9 cellular contexts compared by ENCODE assay signal in genomic region chr19:45878043-45878794, GRCh38. TPM values are rescaled to one million over a fixed set of nuclear protein-coding genes. Genes with fewer than 3 reads are reported as not detected.
DNase-seq lines count a peak whose midpoint lies in the region; ATAC-seq and TF ChIP-seq lines count a peak whose summit lies in the region.
"Had no signal": no experiment of that assay in that cellular context is flagged by ENCODE, and none has a peak within 500 bp of the region (broad histone marks: within the 10 kb centered on the region; RNA-seq: fewer than 3 reads in every experiment).

No MANE protein-coding gene starts in this region.

- H3K36me3 ChIP-seq in stomach, result no peaks in the 10 kb centered on the region

- no peak overlapping the region for H3K27ac Mint-ChIP-seq in activated CD8-positive, alpha-beta T cell treated with anti-CD3 and anti-CD28 coated beads for 36 hours
- no peak overlapping the region for H3K27ac Mint-ChIP-seq in activated CD8-positive, alpha-beta T cell treated with anti-CD3 and anti-CD28 coated beads, Interleukin-2, amount 10 ng/mL, durations not matched to agents 7 days and 5 days
- H3K27ac Mint-ChIP-seq in immature natural killer cell, result no peak overlapping the region

- H3K36me3 Mint-ChIP-seq in activated CD8-positive, alpha-beta T cell treated with anti-CD3 and anti-CD28 coated beads for 36 hours (ENCODE audit: low read depth), result peaks cover 1% of the 10 kb centered on the region
- no peaks in the 10 kb centered on the region for H3K36me3 Mint-ChIP-seq in activated CD8-positive, alpha-beta T cell treated with anti-CD3 and anti-CD28 coated beads, Interleukin-2, amount 10 ng/mL, durations not matched to agents 7 days and 5 days (ENCODE audit: low read depth)
- H3K36me3 Mint-ChIP-seq in immature natural killer cell, result peaks cover 0 to 6% (median 5%) of the 10 kb centered on the region in 3 donors

- intact Hi-C loops in activated CD8-positive, alpha-beta T cell treated with anti-CD3 and anti-CD28 coated beads for 36 hours (cut with micrococcal nuclease), result no loop called here
- intact Hi-C loops in stomach (cut with DNase I; ENCODE audit: low total_unique reads), result no loop called here

- H3K4me1 Mint-ChIP-seq in activated CD8-positive, alpha-beta T cell treated with anti-CD3 and anti-CD28 coated beads for 36 hours (ENCODE audit: low read depth), result peaks cover 25% of the 10 kb centered on the region
- peaks cover 25% of the 10 kb centered on the region for H3K4me1 Mint-ChIP-seq in activated CD8-positive, alpha-beta T cell treated with anti-CD3 and anti-CD28 coated beads, Interleukin-2, amount 10 ng/mL, durations not matched to agents 7 days and 5 days (ENCODE audit: low read depth)
- H3K4me1 Mint-ChIP-seq in immature natural killer cell, result peaks cover 12 to 16% of the 10 kb centered on the region in 2 donors

- no peaks in the 10 kb centered on the region for H3K9me3 Mint-ChIP-seq in activated CD8-positive, alpha-beta T cell treated with anti-CD3 and anti-CD28 coated beads for 36 hours
- no peaks in the 10 kb centered on the region for H3K9me3 Mint-ChIP-seq in activated CD8-positive, alpha-beta T cell treated with anti-CD3 and anti-CD28 coated beads, Interleukin-2, amount 10 ng/mL, durations not matched to agents 7 days and 5 days (ENCODE audit: insufficient read depth)
- H3K9me3 Mint-ChIP-seq in immature natural killer cell, result no peaks in the 10 kb centered on the region

- peak; percentile 56 for DNase-seq in activated CD8-positive, alpha-beta T cell treated with anti-CD3 and anti-CD28 coated beads for 36 hours
- DNase-seq in activated CD8-positive, alpha-beta T cell treated with anti-CD3 and anti-CD28 coated beads, Interleukin-2, amount 10 ng/mL, durations not matched to agents 7 days and 5 days, result no peak
- DNase-seq in immature natural killer cell (no peak), stomach (peak; percentile 93), NCI-H446 treated with DMSO at 0.1 percent for 48 hours (lab: John Stamatoyannopoulos, UW) (no peak)
- DNase-seq: effector memory CD4-positive, alpha-beta T cell; NCI-H446 had no signal

- WGBS in stomach, 5 donors, result 33 to 48% (median 42%) methylated on average over 11 of the region's 11 CpGs

- no peaks in the 10 kb centered on the region for H3K9me3 ChIP-seq in stomach

- peak overlapping the region in 1 of 4 donors; percentile 0 for H3K4me3 ChIP-seq in stomach

- H3K27me3 Mint-ChIP-seq in activated CD8-positive, alpha-beta T cell treated with anti-CD3 and anti-CD28 coated beads for 36 hours, result peaks cover 20% of the 10 kb centered on the region
- peaks cover 34% of the 10 kb centered on the region for H3K27me3 Mint-ChIP-seq in activated CD8-positive, alpha-beta T cell treated with anti-CD3 and anti-CD28 coated beads, Interleukin-2, amount 10 ng/mL, durations not matched to agents 7 days and 5 days (ENCODE audit: low read depth)
- H3K27me3 Mint-ChIP-seq in immature natural killer cell (ENCODE audit: low read depth in 3 of 3), result peaks cover 0 to 14% (median 8%) of the 10 kb centered on the region in 3 donors

- peak; percentile 81 for ATAC-seq in activated CD8-positive, alpha-beta T cell treated with anti-CD3 and anti-CD28 coated beads for 36 hours
- no peak for ATAC-seq in activated CD8-positive, alpha-beta T cell treated with anti-CD3 and anti-CD28 coated beads, Interleukin-2, amount 10 ng/mL, durations not matched to agents 7 days and 5 days
- ATAC-seq in HG03095 (IDR thresholded peaks at IDR 0.05; ENCODE audit: unreplicated experiment), result no peak
- ATAC-seq: SK-N-SH treated with all-trans-retinoic acid at 6 μM for 48 hours had no signal

- POLR2A ChIA-PET in activated CD8-positive, alpha-beta T cell treated with anti-CD3 and anti-CD28 coated beads for 36 hours (lab: Charles Lee), result no interaction called here
- POLR2A ChIA-PET in activated CD8-positive, alpha-beta T cell treated with anti-CD3 and anti-CD28 coated beads, Interleukin-2, amount 10 ng/mL, durations not matched to agents 7 days and 5 days (lab: Charles Lee), result interaction anchor here (0.7 kb wide), 1 partner anchor 167 kb away, joined by 3 read pairs; no protein-coding TSS in a partner anchor

- no peak for TF ChIP-seq POLR2A in stomach (IDR thresholded peaks at IDR 0.05)

- peaks cover 74 to 99% (median 91%) of the 10 kb centered on the region in 4 donors for H3K4me1 ChIP-seq in stomach

- TF ChIP-seq CTCF in activated CD8-positive, alpha-beta T cell treated with anti-CD3 and anti-CD28 coated beads for 36 hours (IDR thresholded peaks at IDR 0.05), result no peak
- no peak for TF ChIP-seq CTCF in stomach (IDR thresholded peaks at IDR 0.05)

- CTCF ChIA-PET in activated CD8-positive, alpha-beta T cell treated with anti-CD3 and anti-CD28 coated beads for 36 hours (lab: Charles Lee), result interaction anchor here (1.7 to 10.1 kb wide), 2 partner anchors 13 to 61 kb away, joined by 6 to 100 read pairs; partner anchors contain the start of genes FOXA3 and SYMPK
- CTCF ChIA-PET in activated CD8-positive, alpha-beta T cell treated with anti-CD3 and anti-CD28 coated beads, Interleukin-2, amount 10 ng/mL, durations not matched to agents 7 days and 5 days (lab: Charles Lee), result interaction anchor here (2.4 to 3.0 kb wide), 3 partner anchors 14 to 108 kb away, joined by 8 to 13 read pairs (median 8); partner anchors contain the start of genes FOXA3, SIX5 and SYMPK

- peaks cover 0 to 30% (median 0%) of the 10 kb centered on the region in 3 donors for H3K27me3 ChIP-seq in stomach

- no peak overlapping the region for H3K4me3 Mint-ChIP-seq in activated CD8-positive, alpha-beta T cell treated with anti-CD3 and anti-CD28 coated beads for 36 hours
- H3K4me3 Mint-ChIP-seq in activated CD8-positive, alpha-beta T cell treated with anti-CD3 and anti-CD28 coated beads, Interleukin-2, amount 10 ng/mL, durations not matched to agents 7 days and 5 days, result no peak overlapping the region
- H3K4me3 Mint-ChIP-seq in immature natural killer cell, result peak overlapping the region in 4 of 5 donors; percentile 3 to 36 (median 19)

- TF ChIP-seq EP300 in stomach (IDR thresholded peaks at IDR 0.05), result no peak

- peak overlapping the region; percentile 90 to 96 (median 93) for H3K27ac ChIP-seq in stomach

RNA-seq across cellular contexts. Expression of gene IRF2BP1, which starts 7.7 kb away (rescaled TPM):
- 10 to 100 TPM; 15.3 to 17.2 TPM for total RNA-seq in activated CD8-positive, alpha-beta T cell treated with anti-CD3 and anti-CD28 coated beads for 36 hours
- 10 to 100 TPM; 18.0 to 19.1 TPM for total RNA-seq in activated CD8-positive, alpha-beta T cell treated with anti-CD3 and anti-CD28 coated beads, Interleukin-2, amount 10 ng/mL, durations not matched to agents 7 days and 5 days
- polyA plus RNA-seq in immature natural killer cell (1 to 10 TPM; 3.4 to 9.4 (median 7.0) TPM), stomach (10 to 100 TPM; 11.5 to 12.8 (median 12.8) TPM)
- 10 to 100 TPM in 4 of 5 donors, not detected in 1; 13.4 to 75.9 (median 24.1) TPM for total RNA-seq in stomach

RNA-seq across cellular contexts. Expression of gene FOXA3, which starts 14.1 kb away (rescaled TPM):
- total RNA-seq in activated CD8-positive, alpha-beta T cell treated with anti-CD3 and anti-CD28 coated beads for 36 hours, result under 1 TPM in 1 of 2 experiments, not detected in 1; 0.36 TPM
- not detected for total RNA-seq in activated CD8-positive, alpha-beta T cell treated with anti-CD3 and anti-CD28 coated beads, Interleukin-2, amount 10 ng/mL, durations not matched to agents 7 days and 5 days
- polyA plus RNA-seq in immature natural killer cell, result not detected
- 10 to 100 TPM in 4 of 5 donors, 1 to 10 TPM in 1; 7.6 to 46.7 (median 18.5) TPM for total RNA-seq in stomach
- 10 to 100 TPM; 11.9 to 65.8 (median 41.0) TPM for polyA plus RNA-seq in stomach

RNA-seq across cellular contexts. Expression of gene SYMPK, which starts 15.3 kb away (rescaled TPM):
- 100 to 1,000 TPM in 1 of 2 experiments, 10 to 100 TPM in 1; 96.8 to 114 TPM for total RNA-seq in activated CD8-positive, alpha-beta T cell treated with anti-CD3 and anti-CD28 coated beads for 36 hours
- 10 to 100 TPM; 97.3 to 98.3 TPM for total RNA-seq in activated CD8-positive, alpha-beta T cell treated with anti-CD3 and anti-CD28 coated beads, Interleukin-2, amount 10 ng/mL, durations not matched to agents 7 days and 5 days
- 10 to 100 TPM in 1 of 3 donors, 1 to 10 TPM in 2; 2.1 to 14.6 (median 5.6) TPM for polyA plus RNA-seq in immature natural killer cell
- total RNA-seq in stomach, result 100 to 1,000 TPM in 2 of 5 donors, 10 to 100 TPM in 3; 32.2 to 420 (median 84.6) TPM
- polyA plus RNA-seq in stomach, result 100 to 1,000 TPM in 1 of 3 donors, 10 to 100 TPM in 2; 71.9 to 101 (median 75.0) TPM

RNA-seq across cellular contexts. Expression of gene MYPOP, which starts 24.2 kb away (rescaled TPM):
- 1 to 10 TPM; 4.1 to 5.0 TPM for total RNA-seq in activated CD8-positive, alpha-beta T cell treated with anti-CD3 and anti-CD28 coated beads for 36 hours
- total RNA-seq in activated CD8-positive, alpha-beta T cell treated with anti-CD3 and anti-CD28 coated beads, Interleukin-2, amount 10 ng/mL, durations not matched to agents 7 days and 5 days, result 10 to 100 TPM; 10.4 to 11.3 TPM
- under 1 TPM; 0.12 to 0.45 (median 0.13) TPM for polyA plus RNA-seq in immature natural killer cell
- total RNA-seq in stomach, result 10 to 100 TPM in 1 of 5 donors, 1 to 10 TPM in 1, under 1 TPM in 3; 0.58 to 12.2 (median 0.73) TPM
- 1 to 10 TPM; 4.2 to 5.0 (median 5.0) TPM for polyA plus RNA-seq in stomach

RNA-seq across cellular contexts. Expression of gene NANOS2, which starts 36.4 kb away (rescaled TPM):
- not detected for total RNA-seq in activated CD8-positive, alpha-beta T cell treated with anti-CD3 and anti-CD28 coated beads for 36 hours
- not detected for total RNA-seq in activated CD8-positive, alpha-beta T cell treated with anti-CD3 and anti-CD28 coated beads, Interleukin-2, amount 10 ng/mL, durations not matched to agents 7 days and 5 days
- not detected for polyA plus RNA-seq in immature natural killer cell
- total RNA-seq in stomach, result not detected
- polyA plus RNA-seq in stomach, result not detected

Comparison
In these comparisons a context has a peak if more than half of its experiments do, and no peak if none do; other contexts are left out.
1. DNase-seq: peak in activated CD8-positive, alpha-beta T cell treated with anti-CD3 and anti-CD28 coated beads for 36 hours (single experiment) and stomach (single experiment); none in activated CD8-positive, alpha-beta T cell treated with anti-CD3 and anti-CD28 coated beads, Interleukin-2, amount 10 ng/mL, durations not matched to agents 7 days and 5 days (single experiment), immature natural killer cell (0 of 3) and NCI-H446 treated with DMSO at 0.1 percent for 48 hours (single experiment).
2. H3K4me3 Mint-ChIP-seq: peak in immature natural killer cell (4 of 5); none in activated CD8-positive, alpha-beta T cell treated with anti-CD3 and anti-CD28 coated beads for 36 hours (single experiment) and activated CD8-positive, alpha-beta T cell treated with anti-CD3 and anti-CD28 coated beads, Interleukin-2, amount 10 ng/mL, durations not matched to agents 7 days and 5 days (single experiment).
3. RNA of gene FOXA3, which starts 14.1 kb away (total RNA-seq): 7.6 to 46.7 TPM in stomach; 0.36 TPM in activated CD8-positive, alpha-beta T cell treated with anti-CD3 and anti-CD28 coated beads for 36 hours and not detected in activated CD8-positive, alpha-beta T cell treated with anti-CD3 and anti-CD28 coated beads, Interleukin-2, amount 10 ng/mL, durations not matched to agents 7 days and 5 days; every median in the first group is over 4 times any median in the second.